In the genomic region with DNA sequence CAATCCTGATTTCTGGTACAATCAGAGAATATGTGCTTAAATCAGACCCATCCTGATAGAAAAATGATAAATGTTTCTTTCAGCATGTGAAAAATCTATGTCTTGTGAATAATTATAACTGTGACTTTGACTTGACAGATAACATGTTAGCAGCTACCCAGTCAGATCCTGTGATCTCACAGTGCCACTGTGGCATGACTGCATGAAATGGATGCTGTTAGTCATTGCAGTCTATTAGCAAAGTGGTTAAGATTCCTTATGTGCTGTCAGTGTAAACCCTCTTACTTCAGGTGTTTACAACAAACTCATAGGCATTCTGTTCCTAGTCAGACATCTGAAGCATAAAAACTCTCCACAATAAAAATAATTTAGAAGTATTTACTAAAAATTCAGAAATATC, we compare ENCODE assay signal across 15 cellular contexts.
DNase-seq lines count a peak whose midpoint lies in the region; ATAC-seq and TF ChIP-seq lines count a peak whose summit lies in the region.
"Had no signal": no experiment of that assay in that cellular context is flagged by ENCODE, and none has a peak within 500 bp of the region (broad histone marks: within the 10 kb centered on the region; RNA-seq: fewer than 3 reads in every experiment).

No MANE protein-coding gene starts in this region.

- ATAC-seq in HG02588 (IDR thresholded peaks at IDR 0.05; ENCODE audit: unreplicated experiment) (peak; percentile 48), foreskin keratinocyte (peak; percentile 82), GM21723 (IDR thresholded peaks at IDR 0.05; ENCODE audit: unreplicated experiment) (no peak), HG02798 (IDR thresholded peaks at IDR 0.05; ENCODE audit: poor library complexity, unreplicated experiment) (no peak)
- ATAC-seq: T-cell had no signal

- TF ChIP-seq CTCF in AG10803 (conservative IDR thresholded peaks at IDR 0.05; ENCODE audit: low read length) (no peak), foreskin keratinocyte (conservative IDR thresholded peaks at IDR 0.05) (no peak)

- no peaks in the 10 kb centered on the region for H3K27me3 ChIP-seq in foreskin keratinocyte
- H3K27me3 ChIP-seq: sigmoid colon had no signal

- no peak overlapping the region for H3K27ac ChIP-seq in foreskin keratinocyte
- H3K27ac ChIP-seq: sigmoid colon had no signal

- DNase-seq in AG10803 (ENCODE audit: low read depth): peak; percentile 50
- DNase-seq in RKO (ENCODE audit: low spot score): peak; percentile 54
- peak; percentile 32 to 67 for DNase-seq in foreskin keratinocyte
- no peak for DNase-seq in hypothalamus (lab: John Stamatoyannopoulos, UW)
- DNase-seq in stimulated activated naive CD4-positive, alpha-beta T cell treated with Interleukin-2 at 50 U/mL for 16 hours (lab: John Stamatoyannopoulos, UW): no peak
- DNase-seq: anterior cingulate cortex; CD8-positive, alpha-beta memory T cell; foreskin melanocyte; midbrain; NCI-H510A; sigmoid colon; T-cell had no signal

- no peak overlapping the region for H3K4me3 ChIP-seq in AG10803 (ENCODE audit: low read length)
- H3K4me3 ChIP-seq: sigmoid colon had no signal

- H3K4me1 ChIP-seq in foreskin keratinocyte: no peaks in the 10 kb centered on the region
- H3K4me1 ChIP-seq: sigmoid colon had no signal

Comparison
In these comparisons a context has a peak if more than half of its experiments do, and no peak if none do; other contexts are left out.
1. DNase-seq: peak in AG10803 (single experiment), RKO (single experiment) and foreskin keratinocyte (2 of 2); none in hypothalamus (0 of 51) and stimulated activated naive CD4-positive, alpha-beta T cell treated with Interleukin-2 at 50 U/mL for 16 hours (single experiment).
2. ATAC-seq: peak in HG02588 (single experiment) and foreskin keratinocyte (single experiment); none in GM21723 (single experiment) and HG02798 (single experiment).